16 cellular contexts compared by ENCODE assay signal in the genomic region with DNA sequence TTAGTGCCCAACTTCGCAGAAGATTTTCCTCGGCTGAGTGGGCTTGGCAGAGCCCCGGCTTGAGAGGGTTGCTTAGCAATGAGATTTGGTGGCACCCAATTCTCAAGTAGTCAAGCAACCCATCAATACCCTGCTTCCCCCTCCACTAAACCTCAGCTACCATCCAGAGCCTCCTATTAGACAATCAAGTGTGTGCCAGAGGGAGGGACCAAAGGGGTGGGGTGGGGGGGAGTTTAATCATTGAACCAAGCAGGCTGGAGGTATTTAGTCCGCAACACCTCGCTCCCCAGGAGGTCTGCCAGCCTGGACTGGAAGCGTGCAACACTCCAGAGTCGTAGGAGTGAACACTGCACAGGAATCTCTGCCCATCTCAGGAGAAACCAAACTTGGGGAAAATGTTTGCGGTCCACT. TPM values are rescaled to one million over a fixed set of nuclear protein-coding genes. Genes with fewer than 3 reads are reported as not detected.
A peak's percentile ranks its signal among the peaks of the same experiment; 100 is the strongest.
DNase-seq lines count a peak whose midpoint lies in the region; ATAC-seq and TF ChIP-seq lines count a peak whose summit lies in the region.
"Had no signal": no experiment of that assay in that cellular context is flagged by ENCODE, and none has a peak within 500 bp of the region (broad histone marks: within the 10 kb centered on the region; RNA-seq: fewer than 3 reads in every experiment).

A gene with protein sequence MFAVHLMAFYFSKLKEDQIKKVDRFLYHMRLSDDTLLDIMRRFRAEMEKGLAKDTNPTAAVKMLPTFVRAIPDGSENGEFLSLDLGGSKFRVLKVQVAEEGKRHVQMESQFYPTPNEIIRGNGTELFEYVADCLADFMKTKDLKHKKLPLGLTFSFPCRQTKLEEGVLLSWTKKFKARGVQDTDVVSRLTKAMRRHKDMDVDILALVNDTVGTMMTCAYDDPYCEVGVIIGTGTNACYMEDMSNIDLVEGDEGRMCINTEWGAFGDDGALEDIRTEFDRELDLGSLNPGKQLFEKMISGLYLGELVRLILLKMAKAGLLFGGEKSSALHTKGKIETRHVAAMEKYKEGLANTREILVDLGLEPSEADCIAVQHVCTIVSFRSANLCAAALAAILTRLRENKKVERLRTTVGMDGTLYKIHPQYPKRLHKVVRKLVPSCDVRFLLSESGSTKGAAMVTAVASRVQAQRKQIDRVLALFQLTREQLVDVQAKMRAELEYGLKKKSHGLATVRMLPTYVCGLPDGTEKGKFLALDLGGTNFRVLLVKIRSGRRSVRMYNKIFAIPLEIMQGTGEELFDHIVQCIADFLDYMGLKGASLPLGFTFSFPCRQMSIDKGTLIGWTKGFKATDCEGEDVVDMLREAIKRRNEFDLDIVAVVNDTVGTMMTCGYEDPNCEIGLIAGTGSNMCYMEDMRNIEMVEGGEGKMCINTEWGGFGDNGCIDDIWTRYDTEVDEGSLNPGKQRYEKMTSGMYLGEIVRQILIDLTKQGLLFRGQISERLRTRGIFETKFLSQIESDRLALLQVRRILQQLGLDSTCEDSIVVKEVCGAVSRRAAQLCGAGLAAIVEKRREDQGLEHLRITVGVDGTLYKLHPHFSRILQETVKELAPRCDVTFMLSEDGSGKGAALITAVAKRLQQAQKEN (plus strand): TSS at position 292 of the 411 bp plus-strand sequence. CDS start 104 bp downstream, at position 396.

- H3K27me3 ChIP-seq in PC-3 (ENCODE audit: low read length) = no peaks in the 10 kb centered on the region
- H3K27me3 ChIP-seq: ascending aorta, MG63, right atrium auricular region had no signal

- ATAC-seq in left colon = no peak
- ATAC-seq in GM21447 (IDR thresholded peaks at IDR 0.05; ENCODE audit: unreplicated experiment) = no peak
- ATAC-seq in PC-3 = no peak
- ATAC-seq: SK-N-SH treated with all-trans-retinoic acid at 6 μM for 48 hours had no signal

- H3K36me3 Mint-ChIP-seq in activated CD4-positive, alpha-beta memory T cell treated with anti-CD3 and anti-CD28 coated beads for 36 hours = no peaks in the 10 kb centered on the region

- H3K27ac Mint-ChIP-seq in activated CD4-positive, alpha-beta memory T cell treated with anti-CD3 and anti-CD28 coated beads for 36 hours = peak within 1 kb of the TSS; percentile 36

- no peaks in the 10 kb centered on the region for H3F3A ChIP-seq in PC-3 (ENCODE audit: low read length, unreplicated experiment)

- no peaks in the 10 kb centered on the region for H3K27me3 Mint-ChIP-seq in activated CD4-positive, alpha-beta memory T cell treated with anti-CD3 and anti-CD28 coated beads for 36 hours

- intact Hi-C loops in activated CD4-positive, alpha-beta memory T cell treated with anti-CD3 and anti-CD28 coated beads for 36 hours (cut with micrococcal nuclease) = loop anchor here (5.0 kb wide), 4 partner anchors 97 to 263 kb away; a partner anchor contains a TSS
- intact Hi-C loops in left colon (cut with DNase I, micrococcal nuclease) = no loop called here
- intact Hi-C loops in PC-3 (cut with micrococcal nuclease) = no loop called here

- H2AFZ ChIP-seq in PC-3 (ENCODE audit: low read length) = no peak within 1 kb of the TSS

- H3K4me2 ChIP-seq in PC-3 (ENCODE audit: low read length) = no peak within 1 kb of the TSS

- no peaks in the 10 kb centered on the region for H3K36me3 ChIP-seq in PC-3 (ENCODE audit: low read depth, low read length)
- H3K36me3 ChIP-seq: ascending aorta, MG63, right atrium auricular region had no signal

- H3K4me1 ChIP-seq in PC-3 (ENCODE audit: insufficient read depth, low read length) = peaks cover 33% of the 10 kb centered on the region
- H3K4me1 ChIP-seq: ascending aorta, right atrium auricular region had no signal

- H3K9ac ChIP-seq in PC-3 (ENCODE audit: low read length) = no peak within 1 kb of the TSS

- CTCF ChIA-PET in activated CD4-positive, alpha-beta memory T cell treated with anti-CD3 and anti-CD28 coated beads for 36 hours (lab: Charles Lee) = interaction anchor here (0.5 to 2.0 kb wide), 4 partner anchors 9 to 22 kb away, joined by 3 to 4 read pairs (median 3); no protein-coding TSS in a partner anchor
- CTCF ChIA-PET in PC-3 (lab: Charles Lee) (no interaction called here), HEK293T (lab: Yijun Ruan, JAX) (no interaction called here)

- no TSS peak for BruUV-seq in PC-3 (replicated peaks; lab: Mats Ljungman, UMichigan)

- no peaks in the 10 kb centered on the region for H3K9me3 Mint-ChIP-seq in activated CD4-positive, alpha-beta memory T cell treated with anti-CD3 and anti-CD28 coated beads for 36 hours

- DNase-seq in HK-2 (ENCODE audit: unreplicated experiment) = peak; percentile 94
- no peak for DNase-seq in activated CD4-positive, alpha-beta memory T cell treated with anti-CD3 and anti-CD28 coated beads for 36 hours
- no peak for DNase-seq in left colon
- no peak for DNase-seq in retinal pigment epithelial cell (ENCODE audit: low read depth)
- no peak for DNase-seq in PC-3
- no peak for DNase-seq in HEK293T (ENCODE audit: extremely low spot score)
- no peak for DNase-seq in NK-92 (lab: John Stamatoyannopoulos, UW; ENCODE audit: unreplicated experiment)
- DNase-seq: effector CD8-positive, alpha-beta T cell; MG63; NCI-H2081 treated with DMSO at 0.1 percent for 48 hours; stimulated activated naive CD4-positive, alpha-beta T cell had no signal

- TF ChIP-seq CTCF in retinal pigment epithelial cell (conservative IDR thresholded peaks at IDR 0.05; ENCODE audit: low read depth, low read length) (no peak), PC-3 (conservative IDR thresholded peaks at IDR 0.05; ENCODE audit: low read depth, low read length) (no peak)

- peaks cover 52% of the 10 kb centered on the region for H3K4me1 Mint-ChIP-seq in activated CD4-positive, alpha-beta memory T cell treated with anti-CD3 and anti-CD28 coated beads for 36 hours (ENCODE audit: low read depth)

- H3K4me3 ChIP-seq in retinal pigment epithelial cell (ENCODE audit: low read length) (peak within 1 kb of the TSS; percentile 84), PC-3 (ENCODE audit: low read length) (no peak within 1 kb of the TSS)
- H3K4me3 ChIP-seq: ascending aorta, MG63, right atrium auricular region had no signal

- H3K9me3 ChIP-seq in PC-3 (ENCODE audit: low read length) = no peaks in the 10 kb centered on the region
- H3K9me3 ChIP-seq: ascending aorta, MG63, right atrium auricular region had no signal

- POLR2A ChIA-PET in activated CD4-positive, alpha-beta memory T cell treated with anti-CD3 and anti-CD28 coated beads for 36 hours (lab: Charles Lee) = no interaction called here
- POLR2A ChIA-PET in PC-3 (lab: Charles Lee; ENCODE audit: unreplicated experiment) (no interaction called here), HEK293T (lab: Yijun Ruan, JAX) (interaction anchor here (0.5 kb wide), 1 partner anchor 97 kb away, joined by 3 read pairs; no protein-coding TSS in a partner anchor)

- H3K4me3 Mint-ChIP-seq in activated CD4-positive, alpha-beta memory T cell treated with anti-CD3 and anti-CD28 coated beads for 36 hours = no peak within 1 kb of the TSS

- no peaks in the 10 kb centered on the region for H4K20me1 ChIP-seq in PC-3 (ENCODE audit: low read length)

- H3K79me2 ChIP-seq in PC-3 (ENCODE audit: low read length) = no peaks in the 10 kb centered on the region

- H3K27ac ChIP-seq in PC-3 (ENCODE audit: low read length) = no peak within 1 kb of the TSS
- H3K27ac ChIP-seq: ascending aorta, HL-60, right atrium auricular region had no signal

- H3K9me2 ChIP-seq in PC-3 (replicated peaks; ENCODE audit: low read length) = no peaks in the 10 kb centered on the region

TF ChIP-seq in HEK293T, 16 proteins besides CTCF, POLR2A, EP300 and RAD21:
- no peak for TF ChIP-seq L3MBTL2 (conservative IDR thresholded peaks at IDR 0.05)
- TF ChIP-seq ARNT (IDR thresholded peaks at IDR 0.05) = no peak
- no peak for TF ChIP-seq FOXA1 (IDR thresholded peaks at IDR 0.05)
- TF ChIP-seq ZNF384 (IDR thresholded peaks at IDR 0.05) = no peak
- TF ChIP-seq NFRKB (IDR thresholded peaks at IDR 0.05) = no peak
- TF ChIP-seq LEF1 (IDR thresholded peaks at IDR 0.05; ENCODE audit: borderline replicate concordance) = no peak
- no peak for TF ChIP-seq SUZ12 (IDR thresholded peaks at IDR 0.05)
- no peak for TF ChIP-seq BHLHE40 (IDR thresholded peaks at IDR 0.05; ENCODE audit: borderline replicate concordance)
- no peak for TF ChIP-seq SP1 (IDR thresholded peaks at IDR 0.05)
- TF ChIP-seq CTBP1 (IDR thresholded peaks at IDR 0.05; ENCODE audit: borderline replicate concordance) = no peak
- TF ChIP-seq, protein P1, sequence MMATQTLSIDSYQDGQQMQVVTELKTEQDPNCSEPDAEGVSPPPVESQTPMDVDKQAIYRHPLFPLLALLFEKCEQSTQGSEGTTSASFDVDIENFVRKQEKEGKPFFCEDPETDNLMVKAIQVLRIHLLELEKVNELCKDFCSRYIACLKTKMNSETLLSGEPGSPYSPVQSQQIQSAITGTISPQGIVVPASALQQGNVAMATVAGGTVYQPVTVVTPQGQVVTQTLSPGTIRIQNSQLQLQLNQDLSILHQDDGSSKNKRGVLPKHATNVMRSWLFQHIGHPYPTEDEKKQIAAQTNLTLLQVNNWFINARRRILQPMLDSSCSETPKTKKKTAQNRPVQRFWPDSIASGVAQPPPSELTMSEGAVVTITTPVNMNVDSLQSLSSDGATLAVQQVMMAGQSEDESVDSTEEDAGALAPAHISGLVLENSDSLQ (IDR thresholded peaks at IDR 0.05) = no peak
- TF ChIP-seq TARDBP (IDR thresholded peaks at IDR 0.05) = no peak
- no peak for TF ChIP-seq FOXM1 (IDR thresholded peaks at IDR 0.05; ENCODE audit: borderline replicate concordance)
- TF ChIP-seq ELF4 (IDR thresholded peaks at IDR 0.05) = no peak
- no peak for TF ChIP-seq HDGF (IDR thresholded peaks at IDR 0.05; ENCODE audit: borderline replicate concordance)
- no peak for TF ChIP-seq FOXK2 (IDR thresholded peaks at IDR 0.05)
TF ChIP-seq in HEK293T: peak in this region for 0.

RNA-seq across cellular contexts. Expression of the gene that starts here (rescaled TPM):
- total RNA-seq in activated CD4-positive, alpha-beta memory T cell treated with anti-CD3 and anti-CD28 coated beads for 36 hours = 1 to 10 TPM in 1 of 2 experiments, under 1 TPM in 1; 0.67 to 1.1 TPM
- 10 to 100 TPM; 24.9 to 37.8 TPM for total RNA-seq in left colon
- total RNA-seq in PC-3 (2014; rRNA removed) = 0.44 and 1.2 TPM in 2 replicates
- total RNA-seq: ascending aorta had no signal

Comparison
In these comparisons a context has a peak if more than half of its experiments do, and no peak if none do; other contexts are left out.
1. RNA of the gene that starts here (total RNA-seq): 24.9 to 37.8 TPM in left colon; 0.67 to 1.1 TPM in activated CD4-positive, alpha-beta memory T cell treated with anti-CD3 and anti-CD28 coated beads for 36 hours and 0.44 to 1.2 TPM in PC-3; every median in the first group is over 10 times any median in the second.